In the genomic region with DNA sequence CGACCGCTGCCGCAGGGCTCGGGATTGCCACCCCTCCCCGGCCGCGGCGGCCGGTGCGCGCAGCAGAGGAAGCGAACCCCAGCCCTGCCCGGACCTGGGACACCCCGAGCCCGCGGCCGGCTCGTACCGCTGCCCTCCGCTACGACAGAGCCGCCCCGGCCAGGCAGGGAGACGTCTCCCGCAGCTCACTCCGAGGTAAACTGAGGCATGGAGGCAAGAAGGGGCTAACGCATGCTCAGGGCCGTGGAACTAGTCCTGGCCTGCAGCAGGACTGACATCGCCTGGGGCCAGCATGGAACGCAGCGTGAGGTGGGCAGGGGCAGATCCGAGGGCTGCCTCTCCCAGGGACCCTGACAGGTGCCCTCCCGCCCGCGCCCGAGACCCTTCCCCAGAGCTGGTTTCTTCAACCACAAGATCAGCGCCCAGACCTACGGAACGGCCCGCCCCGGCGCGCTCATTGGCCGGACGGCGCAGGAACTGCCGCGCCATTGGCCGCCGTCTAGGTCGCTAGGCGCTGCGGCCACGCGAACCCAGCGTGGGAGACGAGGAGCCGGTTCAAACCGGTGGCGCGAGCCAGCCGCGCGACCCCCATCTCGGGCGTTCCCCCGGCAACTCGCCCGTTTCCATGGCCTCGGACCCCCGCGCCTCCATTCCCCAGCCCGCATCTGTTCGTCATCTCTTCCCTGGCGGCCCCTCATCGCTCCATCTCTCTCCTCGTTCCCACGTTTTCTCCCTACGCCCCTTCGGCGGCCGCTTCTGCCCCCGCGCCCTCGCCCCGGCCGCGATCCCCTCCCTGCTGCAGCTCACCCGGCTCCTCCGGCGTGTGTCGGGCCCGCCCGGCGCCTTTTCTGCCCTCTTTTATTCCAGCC, we compare ENCODE assay signal across 8 cellular contexts. TPM values are rescaled to one million over a fixed set of nuclear protein-coding genes. Genes with fewer than 3 reads are reported as not detected.
DNase-seq lines count a peak whose midpoint lies in the region; ATAC-seq and TF ChIP-seq lines count a peak whose summit lies in the region.

A gene (minus strand): TSS at position 848 of the 869 bp plus-strand sequence. CDS start 960 bp downstream, outside the sequence.

- peak within 1 kb of the TSS; percentile 89 for H4K8ac ChIP-seq in neuronal stem cell (ENCODE audit: low read depth, low read length)

- peak within 1 kb of the TSS; percentile 96 for H4K91ac ChIP-seq in neuronal stem cell (ENCODE audit: low read depth, low read length, poor library complexity)

- peak within 1 kb of the TSS; percentile 91 for H2BK5ac ChIP-seq in neuronal stem cell (ENCODE audit: low read length)

- H3K4me3 ChIP-seq in Karpas-422 (ENCODE audit: low read length) (peak within 1 kb of the TSS; percentile 96), neuronal stem cell (ENCODE audit: low read length in 2 of 2) (peak within 1 kb of the TSS; percentile 92 to 100)

- peak within 1 kb of the TSS; percentile 98 for H2BK120ac ChIP-seq in neuronal stem cell (ENCODE audit: low read depth, low read length)

- H3K9ac ChIP-seq in Karpas-422 (ENCODE audit: low read length) (peak within 1 kb of the TSS; percentile 83), neuronal stem cell (ENCODE audit: low read depth, low read length, poor library complexity) (peak within 1 kb of the TSS; percentile 99)

- H3K4me1 ChIP-seq in Karpas-422 (ENCODE audit: low read length) (peaks cover 45% of the 10 kb centered on the region), neuronal stem cell (ENCODE audit: control insufficient read depth in 2 of 2, insufficient read depth in 1 of 2, low read depth in 1 of 2, low read length in 2 of 2) (peaks cover 11 to 27% of the 10 kb centered on the region in 2 donors)

- WGBS in neuronal stem cell (ENCODE audit: extremely low coverage in 2 of 2, insufficient read length in 2 of 2, insufficient replicate concordance in 1 of 2), 2 donors: no CpG with 5 or more reads among the region's 95 CpGs

- peak; percentile 49 for ATAC-seq in GM21717 (IDR thresholded peaks at IDR 0.05; ENCODE audit: unreplicated experiment)

- no peaks in the 10 kb centered on the region for H3K79me1 ChIP-seq in neuronal stem cell (ENCODE audit: low read depth, low read length)

- H3K14ac ChIP-seq in neuronal stem cell (ENCODE audit: low read length): peak within 1 kb of the TSS; percentile 100

- TF ChIP-seq CTCF in subcutaneous adipose tissue (IDR thresholded peaks at IDR 0.05; ENCODE audit: low read depth): no peak

- H3K4me2 ChIP-seq in Karpas-422 (ENCODE audit: low read depth, low read length, poor library complexity, severe bottlenecking) (peak within 1 kb of the TSS; percentile 76), neuronal stem cell (ENCODE audit: insufficient read depth, low read length, poor library complexity, severe bottlenecking) (peak within 1 kb of the TSS; percentile 96)

- H3K9me3 ChIP-seq in Karpas-422 (ENCODE audit: low read length) (no peaks in the 10 kb centered on the region), neuronal stem cell (replicated peaks in 1 of 2; ENCODE audit: control insufficient read depth in 2 of 2, insufficient read depth in 1 of 2, low read depth in 1 of 2, low read length in 2 of 2) (no peaks in the 10 kb centered on the region)

- H3K23ac ChIP-seq in neuronal stem cell (ENCODE audit: low read depth, low read length, poor library complexity): peak within 1 kb of the TSS; percentile 98

- H3K27ac ChIP-seq in Karpas-422 (ENCODE audit: low read length) (peak within 1 kb of the TSS; percentile 76), neuronal stem cell (replicated peaks; ENCODE audit: low read length) (peak within 1 kb of the TSS; percentile 91)

- peak within 1 kb of the TSS; percentile 79 for H3K4ac ChIP-seq in neuronal stem cell (ENCODE audit: low read length)

- H3K79me2 ChIP-seq in Karpas-422 (ENCODE audit: low read length): no peaks in the 10 kb centered on the region

- DNase-seq in DMS53 treated with DMSO at 0.1 percent for 48 hours (lab: John Stamatoyannopoulos, UW; ENCODE audit: unreplicated experiment): peak; percentile 42
- peak; percentile 95 for DNase-seq in Karpas-422
- peak; percentile 74 for DNase-seq in SHP77 treated with DMSO at 0.1 percent for 48 hours (lab: John Stamatoyannopoulos, UW)
- peak; percentile 80 for DNase-seq in activated naive CD4-positive, alpha-beta T cell treated with anti-CD3 and anti-CD28 coated beads, Interleukin-2, amount 50 U/mL, for 16 hours
- peak; percentile 92 for DNase-seq in germinal center (ENCODE audit: low spot score)
- peak; percentile 98 for DNase-seq in neuronal stem cell (ENCODE audit: low spot score)

- H3K36me3 ChIP-seq in Karpas-422 (ENCODE audit: insufficient read depth, low read length): no peaks in the 10 kb centered on the region
- H3K36me3 ChIP-seq in neuronal stem cell (replicated peaks in 1 of 2; ENCODE audit: control insufficient read depth in 2 of 2, insufficient read depth in 2 of 2, low read length in 2 of 2): peaks cover 0 to 40% of the 10 kb centered on the region in 2 donors

- no peaks in the 10 kb centered on the region for H4K20me1 ChIP-seq in Karpas-422 (ENCODE audit: insufficient read depth, low read depth, low read length)

- peak within 1 kb of the TSS; percentile 30 for H2BK12ac ChIP-seq in neuronal stem cell (ENCODE audit: low read length)

- H2AFZ ChIP-seq in Karpas-422 (ENCODE audit: low read length): peak within 1 kb of the TSS; percentile 70; the same call in 1 of the 2 replicates
- H2AFZ ChIP-seq in neuronal stem cell (ENCODE audit: low read length): peak within 1 kb of the TSS; percentile 91

- peak within 1 kb of the TSS; percentile 99 for H3K18ac ChIP-seq in neuronal stem cell (ENCODE audit: low read length)

- H3K27me3 ChIP-seq in Karpas-422 (ENCODE audit: low read length) (no peaks in the 10 kb centered on the region), neuronal stem cell (ENCODE audit: control insufficient read depth in 3 of 3, insufficient read depth in 3 of 3, low read depth in 1 of 3, low read length in 3 of 3) (peaks cover 0 to 11% (median 0%) of the 10 kb centered on the region in 3 experiments)

- H2AK5ac ChIP-seq in neuronal stem cell (ENCODE audit: low read depth, low read length): peak within 1 kb of the TSS; percentile 99

- no peaks in the 10 kb centered on the region for H3K9me2 ChIP-seq in Karpas-422 (replicated peaks; ENCODE audit: insufficient read depth, low read length)

- H2BK15ac ChIP-seq in neuronal stem cell (ENCODE audit: low read length): peak within 1 kb of the TSS; percentile 98

RNA-seq across cellular contexts. Expression of the gene that starts here (rescaled TPM):
- 10.0 and 10.8 TPM in 2 replicates for total RNA-seq in Karpas-422 (2014; rRNA removed; shearing (Covaris generic); ENCODE audit: low replicate concordance)
- polyA plus RNA-seq in neuronal stem cell (2013, experiment 1 of 2): 11.3 TPM
- polyA plus RNA-seq in neuronal stem cell (2013, experiment 2 of 2): 11.0 TPM
- 10 to 100 TPM in 3 of 4 donors, 1 to 10 TPM in 1; 7.3 to 25.6 (median 16.7) TPM for total RNA-seq in subcutaneous adipose tissue

Comparison
In these comparisons a context has a peak if more than half of its experiments do, and no peak if none do; other contexts are left out.
1. Peak in every context shown above with its lines: DNase-seq, ATAC-seq, H3K4me3 ChIP-seq and H3K27ac ChIP-seq.
2. DNase-seq: peak in every context shown above with its lines; median percentile 98 in neuronal stem cell; 95 in Karpas-422; 92 in germinal center; 80 in activated naive CD4-positive, alpha-beta T cell treated with anti-CD3 and anti-CD28 coated beads, Interleukin-2, amount 50 U/mL, for 16 hours; 74 in SHP77 treated with DMSO at 0.1 percent for 48 hours; 42 in DMS53 treated with DMSO at 0.1 percent for 48 hours.